18 cellular contexts compared by ENCODE assay signal in genomic region chr9:88706193-88707112, GRCh38.
DNase-seq lines count a peak whose midpoint lies in the region; ATAC-seq and TF ChIP-seq lines count a peak whose summit lies in the region.
"Had no signal": no experiment of that assay in that cellular context is flagged by ENCODE, and none has a peak within 500 bp of the region (broad histone marks: within the 10 kb centered on the region; RNA-seq: fewer than 3 reads in every experiment).

No MANE protein-coding gene starts in this region.

- no peaks in the 10 kb centered on the region for H3K4me1 Mint-ChIP-seq in WTC11
- H3K4me1 Mint-ChIP-seq: activated naive CD8-positive, alpha-beta T cell treated with anti-CD3 and anti-CD28 coated beads, Interleukin-2, amount 50 U/mL, for 24 hours; central memory CD8-positive, alpha-beta T cell; naive B cell; stimulated activated effector memory CD8-positive, alpha-beta T cell treated with anti-CD3 and anti-CD28 coated beads, Interleukin-12 subunit alpha, Interleukin-12 subunit beta, amount 100 ng/mL, for 72 hours; T-helper 17 cell had no signal

- DNase-seq in DMS53 (lab: John Stamatoyannopoulos, UW), result peak; percentile 12
- no peak for DNase-seq in DMS53 treated with DMSO at 0.1 percent for 48 hours (lab: John Stamatoyannopoulos, UW; ENCODE audit: unreplicated experiment)
- DNase-seq in WTC11 (ENCODE audit: low spot score), result peak; percentile 21
- peak; percentile 97 for DNase-seq in left kidney (ENCODE audit: low read depth, low spot score)
- DNase-seq in retina, result peak; percentile 95
- no peak for DNase-seq in A172 (ENCODE audit: low spot score)
- DNase-seq in stimulated activated CD4-positive, alpha-beta T cell treated with anti-CD3 and anti-CD28 coated beads, Interleukin-4, amount 100 ng/mL, for 24 hours, result no peak
- DNase-seq: 8988T; activated CD4-positive, alpha-beta T cell treated with anti-CD3 and anti-CD28 coated beads for 48 hours; activated naive CD8-positive, alpha-beta T cell treated with anti-CD3 and anti-CD28 coated beads, Interleukin-2, amount 50 U/mL, for 24 hours; activated T-cell treated with anti-CD3 and anti-CD28 coated beads, Interleukin-2, amount 50 U/mL, for 4 hours; gastrocnemius medialis; naive B cell; NCI-H446 treated with DMSO at 0.1 percent for 48 hours; T-helper 17 cell had no signal

- ATAC-seq in WTC11, result peak; percentile 44
- no peak for ATAC-seq in GM21447 (IDR thresholded peaks at IDR 0.05; ENCODE audit: unreplicated experiment)
- ATAC-seq: activated naive CD8-positive, alpha-beta T cell treated with anti-CD3 and anti-CD28 coated beads, Interleukin-2, amount 50 U/mL, for 24 hours; activated T-cell treated with anti-CD3 and anti-CD28 coated beads, Interleukin-2, amount 50 U/mL, for 4 hours; gastrocnemius medialis; stimulated activated effector memory CD8-positive, alpha-beta T cell treated with anti-CD3 and anti-CD28 coated beads, Interleukin-12 subunit alpha, Interleukin-12 subunit beta, amount 100 ng/mL, for 72 hours; T-helper 17 cell had no signal

- no peaks in the 10 kb centered on the region for H3K27me3 Mint-ChIP-seq in WTC11 (ENCODE audit: low read depth)
- H3K27me3 Mint-ChIP-seq: central memory CD8-positive, alpha-beta T cell had no signal

- CTCF ChIA-PET in WTC11 (lab: Charles Lee), result no interaction called here

- H3K4me3 Mint-ChIP-seq in WTC11, result no peak overlapping the region
- H3K4me3 Mint-ChIP-seq: activated naive CD8-positive, alpha-beta T cell treated with anti-CD3 and anti-CD28 coated beads, Interleukin-2, amount 50 U/mL, for 24 hours; activated T-cell treated with anti-CD3 and anti-CD28 coated beads, Interleukin-2, amount 50 U/mL, for 4 hours; central memory CD8-positive, alpha-beta T cell; naive B cell; stimulated activated effector memory CD8-positive, alpha-beta T cell treated with anti-CD3 and anti-CD28 coated beads, Interleukin-12 subunit alpha, Interleukin-12 subunit beta, amount 100 ng/mL, for 72 hours; T-helper 17 cell had no signal

- POLR2A ChIA-PET in WTC11 (lab: Charles Lee), result interaction anchor here (0.5 kb wide), 1 partner anchor 20 kb away, joined by 3 read pairs; no protein-coding TSS in a partner anchor

- no peaks in the 10 kb centered on the region for H3K36me3 Mint-ChIP-seq in WTC11
- H3K36me3 Mint-ChIP-seq: naive B cell; stimulated activated effector memory CD8-positive, alpha-beta T cell treated with anti-CD3 and anti-CD28 coated beads, Interleukin-12 subunit alpha, Interleukin-12 subunit beta, amount 100 ng/mL, for 72 hours had no signal

- H3K27ac Mint-ChIP-seq in WTC11, result no peak overlapping the region
- H3K27ac Mint-ChIP-seq: activated naive CD8-positive, alpha-beta T cell treated with anti-CD3 and anti-CD28 coated beads, Interleukin-2, amount 50 U/mL, for 24 hours; naive B cell; stimulated activated effector memory CD8-positive, alpha-beta T cell treated with anti-CD3 and anti-CD28 coated beads, Interleukin-12 subunit alpha, Interleukin-12 subunit beta, amount 100 ng/mL, for 72 hours; T-helper 17 cell had no signal

- peaks cover 12% of the 10 kb centered on the region for H3K9me3 Mint-ChIP-seq in WTC11
- H3K9me3 Mint-ChIP-seq: activated naive CD8-positive, alpha-beta T cell treated with anti-CD3 and anti-CD28 coated beads, Interleukin-2, amount 50 U/mL, for 24 hours; activated T-cell treated with anti-CD3 and anti-CD28 coated beads, Interleukin-2, amount 50 U/mL, for 4 hours; central memory CD8-positive, alpha-beta T cell; stimulated activated effector memory CD8-positive, alpha-beta T cell treated with anti-CD3 and anti-CD28 coated beads, Interleukin-12 subunit alpha, Interleukin-12 subunit beta, amount 100 ng/mL, for 72 hours had no signal

- no peak for TF ChIP-seq CTCF in WTC11 (IDR thresholded peaks at IDR 0.05)

TF ChIP-seq in WTC11, 78 proteins besides CTCF, POLR2A, EP300 and RAD21:
- TF ChIP-seq CREM (CRISPR knock-in tag; IDR thresholded peaks at IDR 0.05) (no peak), GABPB1 (CRISPR knock-in tag; IDR thresholded peaks at IDR 0.05) (peak; percentile 8; the same call in 1 of the 2 replicates)

Comparison
In these comparisons a context has a peak if more than half of its experiments do, and no peak if none do; other contexts are left out.
1. DNase-seq: peak in DMS53 (single experiment), WTC11 (single experiment), left kidney (single experiment) and retina (single experiment); none in DMS53 treated with DMSO at 0.1 percent for 48 hours (single experiment), A172 (single experiment) and stimulated activated CD4-positive, alpha-beta T cell treated with anti-CD3 and anti-CD28 coated beads, Interleukin-4, amount 100 ng/mL, for 24 hours (single experiment).